Comparison of ENCODE assay signal across 10 cellular contexts in the genomic region with DNA sequence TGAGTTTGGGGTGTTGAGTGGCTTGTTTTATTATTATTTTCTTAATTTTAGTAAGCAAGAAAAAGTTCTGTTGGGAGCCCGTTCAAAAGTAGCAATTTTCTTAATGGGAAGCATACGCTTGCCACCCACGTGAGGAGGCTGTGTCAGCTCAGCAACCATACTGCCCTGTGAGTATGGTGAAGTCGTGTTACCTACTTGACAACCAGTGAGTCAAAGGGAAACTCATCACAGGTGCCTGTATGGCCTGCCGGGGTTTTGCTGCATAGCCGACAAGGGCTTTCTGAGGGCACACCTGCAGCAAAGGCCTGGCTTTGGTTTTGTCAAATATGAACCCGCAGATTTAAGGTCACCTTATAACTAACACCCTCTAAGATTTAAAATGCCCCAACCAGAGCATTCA. TPM values are rescaled to one million over a fixed set of nuclear protein-coding genes. Genes with fewer than 3 reads are reported as not detected.
DNase-seq lines count a peak whose midpoint lies in the region; ATAC-seq, FAIRE-seq and TF ChIP-seq lines count a peak whose summit lies in the region.
"Had no signal": no experiment of that assay in that cellular context is flagged by ENCODE, and none has a peak within 500 bp of the region (broad histone marks: within the 10 kb centered on the region; RNA-seq: fewer than 3 reads in every experiment).

No MANE protein-coding gene starts in this region.

- H3K9me3 Mint-ChIP-seq in T-helper 1 cell treated with Interleukin-12 subunit alpha and Interleukin-12 subunit beta and Interleukin-4 antibody, amounts not matched to agents 30 μg/mL and 1 μg/mL, for 36 hours: no peaks in the 10 kb centered on the region
- no peaks in the 10 kb centered on the region for H3K9me3 Mint-ChIP-seq in memory B cell

- H3K36me3 ChIP-seq in testis (ENCODE audit: low read depth, missing control alignments): no peaks in the 10 kb centered on the region
- no peaks in the 10 kb centered on the region for H3K36me3 ChIP-seq in right atrium auricular region

- peak overlapping the region; percentile 34 for H3K4me3 Mint-ChIP-seq in T-helper 1 cell treated with Interleukin-12 subunit alpha and Interleukin-12 subunit beta and Interleukin-4 antibody, amounts not matched to agents 30 μg/mL and 1 μg/mL, for 36 hours
- no peak overlapping the region for H3K4me3 Mint-ChIP-seq in memory B cell

- H3K9me3 ChIP-seq in testis: no peaks in the 10 kb centered on the region
- H3K9me3 ChIP-seq in right atrium auricular region: no peaks in the 10 kb centered on the region

- FAIRE-seq in GM18507 (lab: Jason Lieb, UNC): peak; percentile 84
- FAIRE-seq: G401.6 had no signal

- TF ChIP-seq CTCF in testis (IDR thresholded peaks at IDR 0.05) (no peak), right atrium auricular region (IDR thresholded peaks at IDR 0.05) (no peak)

- DNase-seq in GM18507 (ENCODE audit: extremely low spot score, insufficient read length, low read depth) (peak; percentile 59), memory B cell (ENCODE audit: low spot score in 2 of 2) (peak; percentile 34 to 59), NCI-H1105 (lab: John Stamatoyannopoulos, UW) (no peak), testis (no peak), right atrium auricular region (ENCODE audit: low spot score) (no peak)
- no peak for DNase-seq in central memory CD4-positive, alpha-beta T cell
- DNase-seq: NCI-H1930 had no signal

- peaks cover 26% of the 10 kb centered on the region for H3K4me1 ChIP-seq in testis
- H3K4me1 ChIP-seq in right atrium auricular region: peaks cover 0 to 50% of the 10 kb centered on the region in 2 donors

- WGBS in testis, 2 donors: 91 to 94% methylated on average over 7 of the region's 7 CpGs

- intact Hi-C loops in testis (cut with DNase I; ENCODE audit: low total_unique reads): no loop called here

- no peaks in the 10 kb centered on the region for H3K27me3 ChIP-seq in testis
- no peaks in the 10 kb centered on the region for H3K27me3 ChIP-seq in right atrium auricular region

- ATAC-seq in HG02759 (IDR thresholded peaks at IDR 0.05; ENCODE audit: unreplicated experiment): peak; percentile 85
- ATAC-seq in memory B cell (ENCODE audit: low read depth): peak; percentile 89

- H3K27ac ChIP-seq in testis (no peak overlapping the region), right atrium auricular region (no peak overlapping the region)

- no peaks in the 10 kb centered on the region for H3K27me3 Mint-ChIP-seq in T-helper 1 cell treated with Interleukin-12 subunit alpha and Interleukin-12 subunit beta and Interleukin-4 antibody, amounts not matched to agents 30 μg/mL and 1 μg/mL, for 36 hours (ENCODE audit: low read depth)
- H3K27me3 Mint-ChIP-seq in memory B cell: no peaks in the 10 kb centered on the region

- no peak for TF ChIP-seq POLR2A in testis (IDR thresholded peaks at IDR 0.05)

- peak overlapping the region; percentile 92 for H3K27ac Mint-ChIP-seq in T-helper 1 cell treated with Interleukin-12 subunit alpha and Interleukin-12 subunit beta and Interleukin-4 antibody, amounts not matched to agents 30 μg/mL and 1 μg/mL, for 36 hours
- H3K27ac Mint-ChIP-seq in memory B cell: peak overlapping the region; percentile 86

- H3K4me1 Mint-ChIP-seq in T-helper 1 cell treated with Interleukin-12 subunit alpha and Interleukin-12 subunit beta and Interleukin-4 antibody, amounts not matched to agents 30 μg/mL and 1 μg/mL, for 36 hours (ENCODE audit: low read depth): peaks cover 56% of the 10 kb centered on the region
- peaks cover 50% of the 10 kb centered on the region for H3K4me1 Mint-ChIP-seq in memory B cell

- H3K4me3 ChIP-seq in testis (no peak overlapping the region), right atrium auricular region (no peak overlapping the region)

- H3K36me3 Mint-ChIP-seq in T-helper 1 cell treated with Interleukin-12 subunit alpha and Interleukin-12 subunit beta and Interleukin-4 antibody, amounts not matched to agents 30 μg/mL and 1 μg/mL, for 36 hours (ENCODE audit: low read depth): peaks cover 4% of the 10 kb centered on the region
- peaks cover 4% of the 10 kb centered on the region for H3K36me3 Mint-ChIP-seq in memory B cell

RNA-seq across cellular contexts. Expression of a gene that starts 31.1 kb away (rescaled TPM):
- 10 to 100 TPM; 25.3 to 38.3 TPM for total RNA-seq in testis
- 24.2 TPM for polyA plus RNA-seq in testis (ENCODE audit: insufficient read depth, low read depth, low replicate concordance)
- total RNA-seq in right atrium auricular region: 10 to 100 TPM in 1 of 2 donors, 1 to 10 TPM in 1; 9.4 to 10.5 TPM

Comparison
In these comparisons a context has a peak if more than half of its experiments do, and no peak if none do; other contexts are left out.
1. DNase-seq: peak in GM18507 (single experiment) and memory B cell (2 of 2); none in NCI-H1105 (single experiment), testis (single experiment), central memory CD4-positive, alpha-beta T cell (single experiment) and right atrium auricular region (single experiment).